ENCODE assay signal across 33 cellular contexts in genomic region chr12:102174761-102175160, GRCh38. TPM values are rescaled to one million over a fixed set of nuclear protein-coding genes. Genes with fewer than 3 reads are reported as not detected.
"Had no signal": no experiment of that assay in that cellular context is flagged by ENCODE, and none has a peak within 500 bp of the region (broad histone marks: within the 10 kb centered on the region; RNA-seq: fewer than 3 reads in every experiment).

No MANE protein-coding gene starts in this region.

- H3K27ac ChIP-seq: colonic mucosa, epithelial cell of prostate, esophagus squamous epithelium, gastrocnemius medialis, heart right ventricle, left lung, lower lobe of right lung had no signal

- H3K4me3 ChIP-seq: colonic mucosa, esophagus squamous epithelium, gastrocnemius medialis, heart right ventricle, left lung, lower lobe of right lung had no signal

- H3K4me1 ChIP-seq: colonic mucosa, esophagus squamous epithelium, gastrocnemius medialis, left lung, lower lobe of right lung had no signal

- DNase-seq: colonic mucosa; cortex of kidney; effector CD8-positive, alpha-beta T cell; effector memory CD8-positive, alpha-beta T cell; endodermal cell; esophagus squamous epithelium; foreskin fibroblast; foreskin melanocyte; gastrocnemius medialis; glutamatergic neuron; head of caudate nucleus; heart right ventricle; hippocampal formation; left cardiac atrium; left lung; left ventricle myocardium superior; lower lobe of right lung; mammary epithelial cell; midbrain; naive thymus-derived CD4-positive, alpha-beta T cell had no signal

- FAIRE-seq: endometrium, islet of Langerhans, keratinocyte had no signal

- H3K27ac Mint-ChIP-seq: dendritic cell treated with granulocyte-macrophage colony-stimulating factor and Interleukin-4, amounts not matched to agents 40 ng/mL and 50 ng/mL, for 4 days; effector memory CD8-positive, alpha-beta T cell; endodermal cell; memory B cell had no signal

- H3K36me3 ChIP-seq: colonic mucosa, esophagus squamous epithelium, gastrocnemius medialis, heart right ventricle, left lung, lower lobe of right lung had no signal

- H3K27me3 Mint-ChIP-seq: dendritic cell treated with granulocyte-macrophage colony-stimulating factor and Interleukin-4, amounts not matched to agents 40 ng/mL and 50 ng/mL, for 4 days; effector memory CD8-positive, alpha-beta T cell; memory B cell; naive thymus-derived CD4-positive, alpha-beta T cell had no signal

- ATAC-seq: effector memory CD8-positive, alpha-beta T cell; esophagus mucosa; gastrocnemius medialis; heart right ventricle; left cardiac atrium; left lung; left ventricle myocardium superior; lower lobe of right lung; naive thymus-derived CD4-positive, alpha-beta T cell had no signal

- H3K9me3 Mint-ChIP-seq: dendritic cell treated with granulocyte-macrophage colony-stimulating factor and Interleukin-4, amounts not matched to agents 40 ng/mL and 50 ng/mL, for 4 days; effector memory CD8-positive, alpha-beta T cell; endodermal cell; memory B cell; naive thymus-derived CD4-positive, alpha-beta T cell had no signal

- H3K9me3 ChIP-seq: colonic mucosa, esophagus squamous epithelium, gastrocnemius medialis, heart right ventricle, left lung, lower lobe of right lung had no signal

- H3K36me3 Mint-ChIP-seq: memory B cell had no signal

- H3K4me1 Mint-ChIP-seq: endodermal cell, memory B cell had no signal

- H3K27me3 ChIP-seq: colonic mucosa, esophagus squamous epithelium, gastrocnemius medialis, heart right ventricle, left lung had no signal

- H3K4me3 Mint-ChIP-seq: dendritic cell treated with granulocyte-macrophage colony-stimulating factor and Interleukin-4, amounts not matched to agents 40 ng/mL and 50 ng/mL, for 4 days; effector memory CD8-positive, alpha-beta T cell; endodermal cell; memory B cell; naive thymus-derived CD4-positive, alpha-beta T cell had no signal

RNA-seq across cellular contexts. Expression of gene PMCH, which starts 22.9 kb away (rescaled TPM):
- total RNA-seq: chondrocyte, colonic mucosa, endodermal cell, esophagus mucosa, esophagus squamous epithelium, gastrocnemius medialis, glomerular endothelial cell, heart right ventricle, kidney epithelial cell, left cardiac atrium, left lung, left ventricle myocardium superior, lower leg skin, lower lobe of right lung, mammary epithelial cell, mononuclear cell, mucosa of gallbladder had no signal
- polyA plus RNA-seq: heart right ventricle; keratinocyte; mammary epithelial cell; naive thymus-derived CD4-positive, alpha-beta T cell had no signal
